25 cellular contexts compared by ENCODE assay signal in genomic region chr11:7332451-7332850, GRCh38.
"Had no signal": no experiment of that assay in that cellular context is flagged by ENCODE, and none has a peak within 500 bp of the region (broad histone marks: within the 10 kb centered on the region; RNA-seq: fewer than 3 reads in every experiment).

No MANE protein-coding gene starts in this region.

- DNase-seq: activated CD4-positive, alpha-beta memory T cell treated with anti-CD3 and anti-CD28 coated beads, Interleukin-2, amount 10 ng/mL, durations not matched to agents 7 days and 5 days; activated CD4-positive, alpha-beta T cell treated with anti-CD3 and anti-CD28 coated beads for 36 hours; activated CD8-positive, alpha-beta memory T cell treated with anti-CD3 and anti-CD28 coated beads for 24 hours; activated CD8-positive, alpha-beta memory T cell treated with anti-CD3 and anti-CD28 coated beads, Interleukin-2, amount 10 ng/mL, durations not matched to agents 7 days and 5 days; activated CD8-positive, alpha-beta memory T cell treated with anti-CD3 and anti-CD28 coated beads, Interleukin-2, amount 50 U/mL, for 48 hours; activated effector memory CD4-positive, alpha-beta T cell treated with Interleukin-2 at 50 U/mL for 16 hours; activated naive CD4-positive, alpha-beta T cell treated with anti-CD3 and anti-CD28 coated beads, Interleukin-2, amount 10 ng/mL, durations not matched to agents 7 days and 5 days; activated naive CD8-positive, alpha-beta T cell treated with anti-CD3 and anti-CD28 coated beads, Interleukin-2, amount 50 U/mL, for 24 hours; activated T-cell treated with anti-CD3 and anti-CD28 coated beads, Interleukin-2, amount 50 U/mL, for 48 hours; anterior cingulate cortex; central memory CD4-positive, alpha-beta T cell; cortex of kidney; NCI-H1092 treated with DMSO at 0.1 percent for 48 hours; NCI-H1417; NCI-H146; NCI-H187; NCI-H2029 treated with DMSO at 0.1 percent for 48 hours; NCI-H446 treated with DMSO at 0.1 percent for 48 hours; OCI-M1; Right ventricle myocardium superior; T1000 had no signal

- ATAC-seq: activated CD4-positive, alpha-beta T cell treated with anti-CD3 and anti-CD28 coated beads for 36 hours; activated CD4-positive, CD25-positive, alpha-beta regulatory T cell treated with anti-CD3 and anti-CD28 coated beads, Interleukin-2, amount 50 U/mL, for 24 hours; activated CD8-positive, alpha-beta memory T cell treated with anti-CD3 and anti-CD28 coated beads, Interleukin-2, amount 10 ng/mL, durations not matched to agents 7 days and 5 days; activated naive CD8-positive, alpha-beta T cell treated with anti-CD3 and anti-CD28 coated beads, Interleukin-2, amount 50 U/mL, for 24 hours; K562; WTC11 had no signal

- H3K4me3 ChIP-seq: K562, SK-N-MC had no signal

- H3K27ac ChIP-seq: SK-N-MC had no signal
